8 cellular contexts compared by ENCODE assay signal in the genomic region with DNA sequence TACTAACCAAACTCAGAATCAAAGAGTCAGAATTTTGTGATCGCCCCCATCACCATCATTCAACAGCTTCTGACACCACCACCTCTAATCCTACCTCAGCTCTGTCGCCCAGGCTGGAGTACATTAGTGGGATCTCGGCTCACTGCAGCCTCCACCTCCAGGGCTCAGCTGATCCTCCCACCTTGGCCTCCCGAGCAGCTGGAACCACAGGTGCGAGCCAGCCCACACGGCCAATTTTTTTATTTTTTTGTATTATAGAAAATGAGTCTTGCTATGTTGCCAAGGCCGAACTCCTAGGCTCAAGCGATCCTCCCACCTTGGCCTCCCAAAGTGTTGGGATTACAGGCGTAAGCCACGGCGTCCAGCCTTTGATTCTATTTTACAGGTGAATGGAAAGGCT.
DNase-seq lines count a peak whose midpoint lies in the region; ATAC-seq, FAIRE-seq and TF ChIP-seq lines count a peak whose summit lies in the region.

No MANE protein-coding gene starts in this region.

- intact Hi-C loops in PC-3 (cut with micrococcal nuclease): no loop called here

- no peaks in the 10 kb centered on the region for H3K36me3 Mint-ChIP-seq in progenitor cell of endocrine pancreas (ENCODE audit: insufficient read depth)

- H3K27me3 ChIP-seq in BLaER1 (peaks cover 9% of the 10 kb centered on the region; the same call in 1 of the 2 replicates), PC-3 (ENCODE audit: low read length) (peaks cover 12% of the 10 kb centered on the region; the same call in 1 of the 2 replicates)

- H3K9me2 ChIP-seq in PC-3 (replicated peaks; ENCODE audit: low read length): no peaks in the 10 kb centered on the region

- H3K9me3 ChIP-seq in BLaER1: no peaks in the 10 kb centered on the region
- H3K9me3 ChIP-seq in PC-3 (ENCODE audit: low read length): no peaks in the 10 kb centered on the region

- no peaks in the 10 kb centered on the region for H3K4me1 ChIP-seq in BLaER1
- H3K4me1 ChIP-seq in PC-3 (ENCODE audit: insufficient read depth, low read length): no peaks in the 10 kb centered on the region

- peak overlapping the region; percentile 60 for H3K4me2 ChIP-seq in BLaER1
- H3K4me2 ChIP-seq in PC-3 (ENCODE audit: low read length): peak overlapping the region; percentile 85

- no TSS peak for BruUV-seq in PC-3 (replicated peaks; lab: Mats Ljungman, UMichigan)

- POLR2A ChIA-PET in PC-3 (lab: Charles Lee; ENCODE audit: unreplicated experiment) (no interaction called here), GM10248 (lab: Yijun Ruan, JAX) (no interaction called here)

- CTCF ChIA-PET in PC-3 (lab: Charles Lee) (no interaction called here), GM10248 (lab: Yijun Ruan, JAX) (interaction anchor here (0.8 kb wide), 1 partner anchor 8 kb away, joined by 3 read pairs; no protein-coding TSS in a partner anchor)

- H2AFZ ChIP-seq in PC-3 (ENCODE audit: low read length): peak overlapping the region; percentile 87

- H3K4me3 ChIP-seq in BLaER1 (peak overlapping the region; percentile 51), PC-3 (ENCODE audit: low read length) (peak overlapping the region; percentile 66), fibroblast of villous mesenchyme (ENCODE audit: low read depth, low read length) (peak overlapping the region; percentile 52)

- H3K4me3 Mint-ChIP-seq in progenitor cell of endocrine pancreas (ENCODE audit: low read depth): peak overlapping the region; percentile 75

- H3K27me3 Mint-ChIP-seq in progenitor cell of endocrine pancreas: peaks cover 3% of the 10 kb centered on the region

- H3K9me3 Mint-ChIP-seq in progenitor cell of endocrine pancreas (ENCODE audit: low read depth): peaks cover 3% of the 10 kb centered on the region

- DNase-seq in PC-3 (no peak), fibroblast of villous mesenchyme (ENCODE audit: low read depth) (no peak), progenitor cell of endocrine pancreas (ENCODE audit: low spot score, unreplicated experiment) (no peak), cerebellar cortex (ENCODE audit: low spot score) (no peak), GM10248 (ENCODE audit: extremely low spot score) (no peak), LoVo (ENCODE audit: low spot score) (no peak), GM19239 (ENCODE audit: insufficient read length, low spot score) (no peak)

- H3F3A ChIP-seq in PC-3 (ENCODE audit: low read length, unreplicated experiment): no peaks in the 10 kb centered on the region

- H3K36me3 ChIP-seq in BLaER1 (no peaks in the 10 kb centered on the region), PC-3 (ENCODE audit: low read depth, low read length) (no peaks in the 10 kb centered on the region)

- no peak for ATAC-seq in PC-3

- H3K27ac Mint-ChIP-seq in progenitor cell of endocrine pancreas: no peak overlapping the region

- no peak for FAIRE-seq in GM19239 (lab: Jason Lieb, UNC)

- TF ChIP-seq CTCF in PC-3 (conservative IDR thresholded peaks at IDR 0.05; ENCODE audit: low read depth, low read length): no peak
- no peak for TF ChIP-seq CTCF in fibroblast of villous mesenchyme (IDR thresholded peaks at IDR 0.05; ENCODE audit: insufficient read depth, low read depth, low read length)
- TF ChIP-seq CTCF in progenitor cell of endocrine pancreas (IDR thresholded peaks at IDR 0.05; ENCODE audit: unreplicated experiment): no peak
- TF ChIP-seq CTCF in GM10248 (IDR thresholded peaks at IDR 0.05; ENCODE audit: control extremely low read depth, extremely low read depth, low read depth, missing control alignments): no peak

- H3K27ac ChIP-seq in BLaER1: no peak overlapping the region
- H3K27ac ChIP-seq in PC-3 (ENCODE audit: low read length): no peak overlapping the region

- H3K9ac ChIP-seq in BLaER1 (no peak overlapping the region), PC-3 (ENCODE audit: low read length) (no peak overlapping the region)

- no peaks in the 10 kb centered on the region for H4K20me1 ChIP-seq in BLaER1
- no peaks in the 10 kb centered on the region for H4K20me1 ChIP-seq in PC-3 (ENCODE audit: low read length)

- H3K79me2 ChIP-seq in PC-3 (ENCODE audit: low read length): no peaks in the 10 kb centered on the region

- H3K4me1 Mint-ChIP-seq in progenitor cell of endocrine pancreas (ENCODE audit: low read depth): peaks cover 6% of the 10 kb centered on the region
